In the genomic region with DNA sequence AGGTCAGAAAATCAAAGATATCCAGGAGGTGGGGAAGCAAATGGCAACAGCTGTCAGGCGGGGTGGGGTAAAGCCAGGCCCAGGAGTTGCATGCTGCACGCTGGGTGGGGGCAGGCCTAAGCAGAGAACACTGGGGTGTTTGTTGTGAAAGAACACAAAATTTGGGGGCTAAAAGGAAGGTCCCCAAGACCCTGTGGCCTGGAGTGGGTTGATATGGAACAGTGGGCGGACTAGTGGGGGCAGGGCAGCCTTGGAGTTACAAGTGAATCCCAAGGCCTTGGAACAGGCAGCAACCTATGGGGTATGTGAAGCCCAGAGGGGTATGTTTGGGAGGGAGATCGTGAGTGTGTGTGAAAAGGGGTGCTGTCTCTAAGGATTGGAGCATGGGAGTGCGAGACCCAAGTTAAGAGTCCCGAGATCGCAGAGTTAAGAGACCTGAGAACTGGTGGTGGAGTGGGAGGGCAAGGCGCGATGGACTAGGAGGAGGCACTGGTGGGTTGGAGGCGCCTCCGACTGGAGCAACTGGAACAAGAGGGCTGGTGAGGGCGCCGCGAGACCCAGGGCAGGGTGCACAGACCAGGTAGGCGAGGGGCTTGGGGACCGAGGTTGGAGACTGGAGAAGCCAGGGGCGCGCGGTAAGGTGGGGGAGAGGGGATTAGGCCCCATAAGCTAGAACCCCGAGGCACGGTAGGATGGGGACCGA, we compare ENCODE assay signal across 8 cellular contexts. TPM values are rescaled to one million over a fixed set of nuclear protein-coding genes. Genes with fewer than 3 reads are reported as not detected.
A peak's percentile ranks its signal among the peaks of the same experiment; 100 is the strongest.
DNase-seq lines count a peak whose midpoint lies in the region; ATAC-seq and TF ChIP-seq lines count a peak whose summit lies in the region.

No MANE protein-coding gene starts in this region.

- peak overlapping the region; percentile 96 for H2BK5ac ChIP-seq in trophoblast cell (ENCODE audit: low read depth, low read length, poor library complexity)

- H2BK120ac ChIP-seq in trophoblast cell (ENCODE audit: insufficient read depth, low read length, poor library complexity): peak overlapping the region; percentile 97

- peak overlapping the region; percentile 31 for H2BK12ac ChIP-seq in trophoblast cell (ENCODE audit: low read length)

- peak overlapping the region; percentile 99 for H3K18ac ChIP-seq in trophoblast cell (ENCODE audit: low read length)

- H2AK5ac ChIP-seq in trophoblast cell (ENCODE audit: low read length): peak overlapping the region; percentile 99

- peak overlapping the region; percentile 97 for H4K12ac ChIP-seq in trophoblast cell (ENCODE audit: low read depth, low read length)

- H3K27ac ChIP-seq in AG04450 (ENCODE audit: low read depth, low read length) (peak overlapping the region; percentile 93), HUES64 (ENCODE audit: low read depth, low read length) (peak overlapping the region; percentile 84), trophoblast cell (ENCODE audit: low read depth, low read length) (peak overlapping the region; percentile 94)

- H3K27me3 Mint-ChIP-seq in activated T-helper 1 cell treated with anti-CD3 and anti-CD28 coated beads, Interleukin-12 subunit alpha, Interleukin-12 subunit beta, Interleukin-2, Interleukin-4 antibody, amounts not matched to agents 30 ng/mL and 10 ng/mL and 1 ng/mL, durations not matched to agents 14 hours and 24 hours and 36 hours (ENCODE audit: insufficient read depth): no peaks in the 10 kb centered on the region

- H3K36me3 Mint-ChIP-seq in activated T-helper 1 cell treated with anti-CD3 and anti-CD28 coated beads, Interleukin-12 subunit alpha, Interleukin-12 subunit beta, Interleukin-2, Interleukin-4 antibody, amounts not matched to agents 30 ng/mL and 10 ng/mL and 1 ng/mL, durations not matched to agents 14 hours and 24 hours and 36 hours (ENCODE audit: low read depth): peaks cover 38% of the 10 kb centered on the region

- peak overlapping the region; percentile 89 for H3K4me3 ChIP-seq in AG04450 (ENCODE audit: low read depth, low read length)
- peak overlapping the region; percentile 73 for H3K4me3 ChIP-seq in HUES64 (ENCODE audit: low read length)
- H3K4me3 ChIP-seq in trophoblast cell (ENCODE audit: low read depth, low read length): peak overlapping the region; percentile 76

- WGBS in HUES64: 18% methylated on average over 22 of the region's 22 CpGs
- no CpG with 5 or more reads among the region's 22 CpGs for WGBS in trophoblast cell (ENCODE audit: extremely low coverage, insufficient coverage, insufficient read length)

- POLR2A ChIA-PET in AG04450 (lab: Yijun Ruan, JAX): interaction anchor here (1.0 to 2.6 kb wide), 6 partner anchors 10 to 129 kb away, joined by 3 to 25 read pairs (median 4); a partner anchor contains a TSS

- CTCF ChIA-PET in AG04450 (lab: Charles Lee): interaction anchor here (0.6 kb wide), 1 partner anchor 95 kb away, joined by 5 read pairs; no protein-coding TSS in a partner anchor

- H3K4me2 ChIP-seq in trophoblast cell (ENCODE audit: low read length): peak overlapping the region; percentile 72

- H3K4me1 Mint-ChIP-seq in activated T-helper 1 cell treated with anti-CD3 and anti-CD28 coated beads, Interleukin-12 subunit alpha, Interleukin-12 subunit beta, Interleukin-2, Interleukin-4 antibody, amounts not matched to agents 30 ng/mL and 10 ng/mL and 1 ng/mL, durations not matched to agents 14 hours and 24 hours and 36 hours (ENCODE audit: low read depth): peaks cover 46% of the 10 kb centered on the region

- TF ChIP-seq CTCF in AG04450 (IDR thresholded peaks at IDR 0.05; ENCODE audit: low read depth, low read length): no peak

- H3K9me3 ChIP-seq in AG04450 (ENCODE audit: control insufficient read depth, insufficient read depth, low read length) (peaks cover 4% of the 10 kb centered on the region; the same call in 1 of the 2 replicates), HUES64 (ENCODE audit: insufficient read depth, low read depth, low read length) (no peaks in the 10 kb centered on the region), trophoblast cell (ENCODE audit: insufficient read depth, low read depth, low read length) (no peaks in the 10 kb centered on the region)

- intact Hi-C loops in activated T-helper 1 cell treated with anti-CD3 and anti-CD28 coated beads, Interleukin-12 subunit alpha, Interleukin-12 subunit beta, Interleukin-2, Interleukin-4 antibody, amounts not matched to agents 30 ng/mL and 10 ng/mL and 1 ng/mL, durations not matched to agents 14 hours and 24 hours and 36 hours (cut with micrococcal nuclease): loop anchor here (1.0 to 10.0 kb wide), 9 partner anchors 39 to 1334 kb away; a partner anchor contains a TSS
- intact Hi-C loops in Right ventricle myocardium superior (cut with DNase I): no loop called here

- ATAC-seq in Right ventricle myocardium superior (ENCODE audit: poor library complexity): peak; percentile 32

- H3K4ac ChIP-seq in trophoblast cell (ENCODE audit: low read depth, low read length): peak overlapping the region; percentile 99

- no peaks in the 10 kb centered on the region for H3K27me3 ChIP-seq in AG04450 (ENCODE audit: control insufficient read depth, insufficient read depth, low read length)
- no peaks in the 10 kb centered on the region for H3K27me3 ChIP-seq in HUES64 (ENCODE audit: insufficient read depth, low read length)
- H3K27me3 ChIP-seq in trophoblast cell (ENCODE audit: insufficient read depth, low read length): no peaks in the 10 kb centered on the region

- no peak for DNase-seq in AG04450 (ENCODE audit: low read depth, low spot score)
- peak; percentile 26 for DNase-seq in GM19238 (ENCODE audit: insufficient read length, low spot score)
- no peak for DNase-seq in activated T-helper 1 cell treated with anti-CD3 and anti-CD28 coated beads, Interleukin-12 subunit alpha, Interleukin-12 subunit beta, Interleukin-2, Interleukin-4 antibody, amounts not matched to agents 30 ng/mL and 10 ng/mL and 1 ng/mL, durations not matched to agents 14 hours and 24 hours and 36 hours (ENCODE audit: low spot score)
- DNase-seq in Right ventricle myocardium superior: no peak
- DNase-seq in trophoblast cell: peak in 1 of 2 donors; percentile 12
- DNase-seq in DMS114 treated with DMSO at 0.1 percent for 48 hours (lab: John Stamatoyannopoulos, UW; ENCODE audit: unreplicated experiment): no peak
- DNase-seq in cerebellum (ENCODE audit: low spot score): no peak

- H3K36me3 ChIP-seq in HUES64 (ENCODE audit: insufficient read depth, low read length) (peaks cover 49% of the 10 kb centered on the region), trophoblast cell (ENCODE audit: control insufficient read depth in 1 of 2, insufficient read depth in 2 of 2, low read length in 2 of 2) (peaks cover 29 to 40% of the 10 kb centered on the region in 2 experiments)

- H3K9me3 Mint-ChIP-seq in activated T-helper 1 cell treated with anti-CD3 and anti-CD28 coated beads, Interleukin-12 subunit alpha, Interleukin-12 subunit beta, Interleukin-2, Interleukin-4 antibody, amounts not matched to agents 30 ng/mL and 10 ng/mL and 1 ng/mL, durations not matched to agents 14 hours and 24 hours and 36 hours: no peaks in the 10 kb centered on the region

- peak overlapping the region; percentile 68 for H2AFZ ChIP-seq in trophoblast cell (ENCODE audit: insufficient read depth, low read length, poor library complexity)

- peaks cover 9% of the 10 kb centered on the region for H3K79me1 ChIP-seq in trophoblast cell (ENCODE audit: low read length)

- peak overlapping the region; percentile 100 for H4K8ac ChIP-seq in trophoblast cell (ENCODE audit: low read depth, low read length)

- H3K4me1 ChIP-seq in HUES64 (ENCODE audit: insufficient read depth, low read length): peaks cover 5% of the 10 kb centered on the region; the same call in 1 of the 2 replicates
- peaks cover 18 to 39% of the 10 kb centered on the region in 2 experiments for H3K4me1 ChIP-seq in trophoblast cell (ENCODE audit: control insufficient read depth in 1 of 2, insufficient read depth in 2 of 2, low read length in 2 of 2)

- H3K27ac Mint-ChIP-seq in activated T-helper 1 cell treated with anti-CD3 and anti-CD28 coated beads, Interleukin-12 subunit alpha, Interleukin-12 subunit beta, Interleukin-2, Interleukin-4 antibody, amounts not matched to agents 30 ng/mL and 10 ng/mL and 1 ng/mL, durations not matched to agents 14 hours and 24 hours and 36 hours: peak overlapping the region; percentile 98

- peak overlapping the region; percentile 99 for H3K4me3 Mint-ChIP-seq in activated T-helper 1 cell treated with anti-CD3 and anti-CD28 coated beads, Interleukin-12 subunit alpha, Interleukin-12 subunit beta, Interleukin-2, Interleukin-4 antibody, amounts not matched to agents 30 ng/mL and 10 ng/mL and 1 ng/mL, durations not matched to agents 14 hours and 24 hours and 36 hours

- peak overlapping the region; percentile 100 for H4K91ac ChIP-seq in trophoblast cell (ENCODE audit: low read depth, low read length)

- H3K14ac ChIP-seq in trophoblast cell (ENCODE audit: low read length): peak overlapping the region; percentile 100

- peaks cover 8% of the 10 kb centered on the region for H3K79me2 ChIP-seq in trophoblast cell (ENCODE audit: control insufficient read depth, insufficient read depth, low read length, poor library complexity)

- H3K23ac ChIP-seq in trophoblast cell (ENCODE audit: low read length): no peak overlapping the region

- H3K9ac ChIP-seq in HUES64 (ENCODE audit: low read depth, low read length) (peak overlapping the region; percentile 92), trophoblast cell (ENCODE audit: low read length) (peak overlapping the region; percentile 92)

RNA-seq across cellular contexts. Expression of a gene that starts 0.7 kb away (rescaled TPM):
- polyA plus RNA-seq in AG04450 (2011; rRNA removed): 37.5 and 44.8 TPM in 2 replicates
- 71.2 and 104 TPM in 2 replicates for polyA minus RNA-seq in AG04450 (2011; rRNA and poly(A)+ RNA removed)
- 10.0 TPM for polyA plus RNA-seq in HUES64 (2013, experiment 1 of 2)
- 12.1 TPM for polyA plus RNA-seq in HUES64 (2013, experiment 2 of 2)
- total RNA-seq in activated T-helper 1 cell treated with anti-CD3 and anti-CD28 coated beads, Interleukin-12 subunit alpha, Interleukin-12 subunit beta, Interleukin-2, Interleukin-4 antibody, amounts not matched to agents 30 ng/mL and 10 ng/mL and 1 ng/mL, durations not matched to agents 14 hours and 24 hours and 36 hours: 20.1 and 23.2 TPM in 2 replicates
- total RNA-seq in Right ventricle myocardium superior (6.8 TPM), cerebellum (14.2 TPM)
- 22.6 and 22.9 TPM in 2 replicates for polyA plus RNA-seq in trophoblast cell (2013)

RNA-seq across cellular contexts. Expression of a gene that starts 6.2 kb away (rescaled TPM):
- polyA plus RNA-seq in AG04450 (2011; rRNA removed): 19.3 and 19.4 TPM in 2 replicates
- 19.3 and 23.8 TPM in 2 replicates for polyA minus RNA-seq in AG04450 (2011; rRNA and poly(A)+ RNA removed)
- 62.2 TPM for polyA plus RNA-seq in HUES64 (2013, experiment 1 of 2)
- polyA plus RNA-seq in HUES64 (2013, experiment 2 of 2): 59.8 TPM
- 89.6 and 97.4 TPM in 2 replicates for total RNA-seq in activated T-helper 1 cell treated with anti-CD3 and anti-CD28 coated beads, Interleukin-12 subunit alpha, Interleukin-12 subunit beta, Interleukin-2, Interleukin-4 antibody, amounts not matched to agents 30 ng/mL and 10 ng/mL and 1 ng/mL, durations not matched to agents 14 hours and 24 hours and 36 hours
- total RNA-seq in Right ventricle myocardium superior: 107 TPM
- polyA plus RNA-seq in trophoblast cell (2013): 47.4 and 49.7 TPM in 2 replicates
- 5.6 TPM for total RNA-seq in cerebellum

RNA-seq across cellular contexts. Expression of a gene that starts 6.4 kb away (rescaled TPM):
- polyA plus RNA-seq in AG04450 (2011; rRNA removed): 9.1 and 10.2 TPM in 2 replicates
- 10.4 and 14.7 TPM in 2 replicates for polyA minus RNA-seq in AG04450 (2011; rRNA and poly(A)+ RNA removed)
- polyA plus RNA-seq in HUES64 (2013, experiment 1 of 2): 17.2 TPM
- polyA plus RNA-seq in HUES64 (2013, experiment 2 of 2): 16.3 TPM
- 12.7 and 13.7 TPM in 2 replicates for total RNA-seq in activated T-helper 1 cell treated with anti-CD3 and anti-CD28 coated beads, Interleukin-12 subunit alpha, Interleukin-12 subunit beta, Interleukin-2, Interleukin-4 antibody, amounts not matched to agents 30 ng/mL and 10 ng/mL and 1 ng/mL, durations not matched to agents 14 hours and 24 hours and 36 hours
- total RNA-seq in Right ventricle myocardium superior (30.6 TPM), cerebellum (25.1 TPM)
- 22.8 and 23.4 TPM in 2 replicates for polyA plus RNA-seq in trophoblast cell (2013)

RNA-seq across cellular contexts. Expression of a gene that starts 23.1 kb away (rescaled TPM):
- polyA plus RNA-seq in AG04450 (2011; rRNA removed): 146 and 179 TPM in 2 replicates
- polyA minus RNA-seq in AG04450 (2011; rRNA and poly(A)+ RNA removed): 230 and 312 TPM in 2 replicates
- 81.6 TPM for polyA plus RNA-seq in HUES64 (2013, experiment 1 of 2)
- polyA plus RNA-seq in HUES64 (2013, experiment 2 of 2): 88.8 TPM
- 3.3 and 3.7 TPM in 2 replicates for total RNA-seq in activated T-helper 1 cell treated with anti-CD3 and anti-CD28 coated beads, Interleukin-12 subunit alpha, Interleukin-12 subunit beta, Interleukin-2, Interleukin-4 antibody, amounts not matched to agents 30 ng/mL and 10 ng/mL and 1 ng/mL, durations not matched to agents 14 hours and 24 hours and 36 hours
- 1.4 TPM for total RNA-seq in Right ventricle myocardium superior
- polyA plus RNA-seq in trophoblast cell (2013): 188 and 193 TPM in 2 replicates
- total RNA-seq in cerebellum: 53.7 TPM

RNA-seq across cellular contexts. Expression of a gene that starts 31.6 kb away (rescaled TPM):
- 50.3 and 54.0 TPM in 2 replicates for polyA plus RNA-seq in AG04450 (2011; rRNA removed)
- 43.2 and 43.7 TPM in 2 replicates for polyA minus RNA-seq in AG04450 (2011; rRNA and poly(A)+ RNA removed)
- 116 TPM for polyA plus RNA-seq in HUES64 (2013, experiment 1 of 2)
- polyA plus RNA-seq in HUES64 (2013, experiment 2 of 2): 102 TPM
- 86.1 and 89.9 TPM in 2 replicates for total RNA-seq in activated T-helper 1 cell treated with anti-CD3 and anti-CD28 coated beads, Interleukin-12 subunit alpha, Interleukin-12 subunit beta, Interleukin-2, Interleukin-4 antibody, amounts not matched to agents 30 ng/mL and 10 ng/mL and 1 ng/mL, durations not matched to agents 14 hours and 24 hours and 36 hours
- total RNA-seq in Right ventricle myocardium superior (22.9 TPM), cerebellum (34.5 TPM)
- polyA plus RNA-seq in trophoblast cell (2013): 81.7 and 88.1 TPM in 2 replicates

Comparison
In these comparisons a context has a peak if more than half of its experiments do, and no peak if none do; other contexts are left out.
1. RNA of a gene that starts 6.2 kb away (total RNA-seq): 107 TPM in Right ventricle myocardium superior (single experiment) and 89.6 to 97.4 TPM in activated T-helper 1 cell treated with anti-CD3 and anti-CD28 coated beads, Interleukin-12 subunit alpha, Interleukin-12 subunit beta, Interleukin-2, Interleukin-4 antibody, amounts not matched to agents 30 ng/mL and 10 ng/mL and 1 ng/mL, durations not matched to agents 14 hours and 24 hours and 36 hours; 5.6 TPM in cerebellum (single experiment); every median in the first group is over 10 times any median in the second.
2. Peak in every context shown above with its lines, with median percentiles within 50 percentile points of each other: H3K27ac ChIP-seq and H3K4me3 ChIP-seq.